Comparison of ENCODE assay signal across 15 cellular contexts in genomic region chr19:42068361-42068755, GRCh38. TPM values are rescaled to one million over a fixed set of nuclear protein-coding genes. Genes with fewer than 3 reads are reported as not detected.
DNase-seq lines count a peak whose midpoint lies in the region; ATAC-seq and TF ChIP-seq lines count a peak whose summit lies in the region.
"Had no signal": no experiment of that assay in that cellular context is flagged by ENCODE, and none has a peak within 500 bp of the region (broad histone marks: within the 10 kb centered on the region; RNA-seq: fewer than 3 reads in every experiment).

No MANE protein-coding gene starts in this region.

- H3K4me1 ChIP-seq in left ventricle myocardium inferior (peaks cover 12% of the 10 kb centered on the region), muscle layer of duodenum (ENCODE audit: control insufficient read depth in 1 of 2, insufficient read depth in 2 of 2, low read length in 2 of 2) (peaks cover 4 to 25% of the 10 kb centered on the region in 2 donors), tibial artery (peaks cover 0 to 38% (median 20%) of the 10 kb centered on the region in 4 donors), smooth muscle cell (ENCODE audit: low read depth) (peaks cover 4% of the 10 kb centered on the region)
- H3K4me1 ChIP-seq: pancreas had no signal

- H3K4me3 ChIP-seq in left ventricle myocardium inferior (peak overlapping the region; percentile 59), epithelial cell of proximal tubule (ENCODE audit: low read depth, low read length) (peak overlapping the region; percentile 45), muscle layer of duodenum (ENCODE audit: low read depth in 1 of 2, low read length in 2 of 2) (peak overlapping the region; percentile 33 to 64), tibial artery (peak overlapping the region; percentile 56 to 63), smooth muscle cell (no peak overlapping the region)
- H3K4me3 ChIP-seq: SK-N-MC had no signal

- H3K27me3 ChIP-seq in left ventricle myocardium inferior (ENCODE audit: low read depth) (peaks cover 56% of the 10 kb centered on the region), muscle layer of duodenum (ENCODE audit: low read depth, low read length) (no peaks in the 10 kb centered on the region), tibial artery (no peaks in the 10 kb centered on the region), smooth muscle cell (ENCODE audit: low read depth) (peaks cover 31% of the 10 kb centered on the region)
- H3K27me3 ChIP-seq: pancreas had no signal

- TF ChIP-seq CTCF in left ventricle myocardium inferior (IDR thresholded peaks at IDR 0.05; ENCODE audit: borderline replicate concordance) (no peak), epithelial cell of proximal tubule (conservative IDR thresholded peaks at IDR 0.05; ENCODE audit: low read depth, low read length) (no peak), tibial artery (IDR thresholded peaks at IDR 0.05) (no peak), smooth muscle cell (IDR thresholded peaks at IDR 0.05; ENCODE audit: borderline replicate concordance, insufficient read depth, poor library complexity, severe bottlenecking) (no peak)

- no peaks in the 10 kb centered on the region for H4K20me1 ChIP-seq in smooth muscle cell (ENCODE audit: low read depth)

- H3K9ac ChIP-seq in smooth muscle cell (ENCODE audit: low read depth): no peak overlapping the region

- no peaks in the 10 kb centered on the region for H3K36me3 ChIP-seq in left ventricle myocardium inferior
- peaks cover 0 to 10% of the 10 kb centered on the region in 2 donors for H3K36me3 ChIP-seq in muscle layer of duodenum (ENCODE audit: control insufficient read depth in 1 of 2, insufficient read depth in 2 of 2, low read length in 2 of 2)
- peaks cover 10 to 20% (median 12%) of the 10 kb centered on the region in 3 donors for H3K36me3 ChIP-seq in tibial artery
- no peaks in the 10 kb centered on the region for H3K36me3 ChIP-seq in smooth muscle cell (ENCODE audit: low read depth)
- H3K36me3 ChIP-seq: pancreas had no signal

- no peaks in the 10 kb centered on the region for H3F3A ChIP-seq in smooth muscle cell (ENCODE audit: low read depth)

- no peak overlapping the region for H3K4me2 ChIP-seq in smooth muscle cell

- intact Hi-C loops in left ventricle myocardium inferior (cut with micrococcal nuclease) (no loop called here), Right ventricle myocardium inferior (cut with DNase I) (no loop called here), tibial artery (cut with DNase I; ENCODE audit: low total_unique reads) (no loop called here)

- no peaks in the 10 kb centered on the region for H3K79me2 ChIP-seq in smooth muscle cell (ENCODE audit: low read depth)

- H3K9me3 ChIP-seq in left ventricle myocardium inferior (replicated peaks) (no peaks in the 10 kb centered on the region), muscle layer of duodenum (ENCODE audit: control insufficient read depth in 1 of 2, low read length in 2 of 2) (no peaks in the 10 kb centered on the region), tibial artery (no peaks in the 10 kb centered on the region), smooth muscle cell (replicated peaks; ENCODE audit: low read depth) (no peaks in the 10 kb centered on the region)
- H3K9me3 ChIP-seq: pancreas had no signal

- no peak overlapping the region for H2AFZ ChIP-seq in smooth muscle cell (ENCODE audit: low read depth)

- ATAC-seq in Right ventricle myocardium inferior: no peak

- H3K27ac ChIP-seq in left ventricle myocardium inferior (replicated peaks) (no peak overlapping the region), muscle layer of duodenum (ENCODE audit: low read length) (no peak overlapping the region), tibial artery (peak overlapping the region; percentile 74 to 87), smooth muscle cell (ENCODE audit: low read depth) (no peak overlapping the region)
- H3K27ac ChIP-seq: pancreas, SK-N-MC had no signal

- DNase-seq in left ventricle myocardium inferior: no peak
- no peak for DNase-seq in Right ventricle myocardium inferior (ENCODE audit: missing footprints)
- DNase-seq in epithelial cell of proximal tubule (ENCODE audit: low read depth): no peak
- no peak for DNase-seq in tibial artery
- no peak for DNase-seq in NCI-H1105 (lab: John Stamatoyannopoulos, UW)
- DNase-seq in HPDE6-E6E7 (ENCODE audit: extremely low spot score): no peak
- no peak for DNase-seq in smooth muscle cell (lab: John Stamatoyannopoulos, UW; ENCODE audit: unreplicated experiment)
- DNase-seq: activated CD4-positive, alpha-beta T cell treated with anti-CD3 and anti-CD28 coated beads for 1 hour; effector CD8-positive, alpha-beta T cell; HFFc6; NCI-H1436; NCI-H2227 treated with DMSO at 0.1 percent for 48 hours; pancreas had no signal

- 41% methylated on average over 8 of the region's 8 CpGs for WGBS in smooth muscle cell (ENCODE audit: low lambda C conversion rate)

RNA-seq across cellular contexts. Expression of gene GRIK5, which starts 1.6 kb away (rescaled TPM):
- 2.1 TPM for total RNA-seq in left ventricle myocardium inferior
- 5.1 TPM for total RNA-seq in Right ventricle myocardium inferior
- 2.5 and 14.3 TPM in 2 replicates for total RNA-seq in epithelial cell of proximal tubule
- total RNA-seq in smooth muscle cell: 0.58 and 2.0 TPM in 2 replicates
- polyA plus RNA-seq in smooth muscle cell: 0.67 and 1.9 TPM in 2 replicates

RNA-seq across cellular contexts. Expression of gene ZNF574, which starts 7.6 kb away (rescaled TPM):
- 7.1 TPM for total RNA-seq in left ventricle myocardium inferior
- 9.1 TPM for total RNA-seq in Right ventricle myocardium inferior
- 19.6 and 22.1 TPM in 2 replicates for total RNA-seq in epithelial cell of proximal tubule
- 8.9 and 13.6 TPM in 2 replicates for total RNA-seq in smooth muscle cell
- polyA plus RNA-seq in smooth muscle cell: 20.5 and 22.9 TPM in 2 replicates

Comparison
In these comparisons a context has a peak if more than half of its experiments do, and no peak if none do; other contexts are left out.
1. H3K27ac ChIP-seq: peak in tibial artery (2 of 2); none in left ventricle myocardium inferior (single experiment), muscle layer of duodenum (single experiment) and smooth muscle cell (single experiment).